8 cellular contexts compared by ENCODE assay signal in the genomic region with DNA sequence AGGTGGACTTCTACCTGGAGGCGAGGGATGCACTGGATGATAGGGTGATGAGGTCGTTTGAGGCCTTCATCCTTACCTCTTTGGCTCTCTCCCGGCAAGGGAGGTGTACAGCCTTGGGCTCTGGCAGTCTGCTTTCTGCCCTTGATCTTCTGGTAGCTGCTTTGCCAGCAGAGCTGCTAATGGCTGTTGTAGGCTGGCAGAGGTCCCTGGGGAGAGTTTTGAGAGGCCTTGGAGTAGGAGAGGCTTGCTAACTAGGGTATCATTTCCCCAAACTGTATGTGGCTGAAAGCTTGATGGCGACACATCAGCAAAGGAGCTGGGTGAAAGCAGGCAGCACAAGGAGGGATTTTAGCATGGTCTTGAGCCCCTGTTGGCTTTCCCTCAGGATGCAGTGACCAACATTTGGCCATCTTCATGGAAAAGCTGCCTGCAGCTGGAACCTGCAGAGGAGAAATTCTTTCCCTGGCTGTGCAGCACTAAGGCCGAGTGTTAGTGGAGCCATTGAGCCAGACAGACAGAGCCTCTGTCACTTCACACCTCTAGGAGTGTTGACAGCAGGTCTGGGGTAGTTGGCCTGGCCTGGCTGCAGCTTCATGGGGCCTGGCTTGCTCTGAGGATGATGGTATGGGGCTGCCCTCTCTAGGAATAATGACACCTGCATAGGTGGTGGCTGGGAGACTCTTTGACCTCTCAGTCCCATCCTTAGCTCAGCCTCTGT. TPM values are rescaled to one million over a fixed set of nuclear protein-coding genes. Genes with fewer than 3 reads are reported as not detected.
A peak's percentile ranks its signal among the peaks of the same experiment; 100 is the strongest.
DNase-seq lines count a peak whose midpoint lies in the region; ATAC-seq, FAIRE-seq and TF ChIP-seq lines count a peak whose summit lies in the region.

No MANE protein-coding gene starts in this region.

- no TSS peak for BruUV-seq in HepG2 (replicated peaks; lab: Mats Ljungman, UMichigan)

- no peaks in the 10 kb centered on the region for H3K79me2 ChIP-seq in HepG2 (ENCODE audit: insufficient read depth, low read length)
- H3K79me2 ChIP-seq in Karpas-422 (ENCODE audit: low read length), result no peaks in the 10 kb centered on the region

- H3K27ac Mint-ChIP-seq in activated CD8-positive, alpha-beta T cell treated with anti-CD3 and anti-CD28 coated beads, Interleukin-2, amount 10 ng/mL, durations not matched to agents 7 days and 5 days, result no peak overlapping the region

- CTCF ChIA-PET in HepG2 (lab: Yijun Ruan, JAX; ENCODE audit: low intra/inter-chr PET ratio, low total read pairs), result no interaction called here
- CTCF ChIA-PET in activated CD8-positive, alpha-beta T cell treated with anti-CD3 and anti-CD28 coated beads, Interleukin-2, amount 10 ng/mL, durations not matched to agents 7 days and 5 days (lab: Charles Lee), result interaction anchor here (0.6 to 6.1 kb wide), 5 partner anchors 10 to 238 kb away, joined by 3 to 59 read pairs (median 9); partner anchors contain the start of gene RNF141

- no peaks in the 10 kb centered on the region for H3K36me3 Mint-ChIP-seq in activated CD8-positive, alpha-beta T cell treated with anti-CD3 and anti-CD28 coated beads, Interleukin-2, amount 10 ng/mL, durations not matched to agents 7 days and 5 days (ENCODE audit: low read depth)

- H3K9me2 ChIP-seq in Karpas-422 (replicated peaks; ENCODE audit: insufficient read depth, low read length), result no peaks in the 10 kb centered on the region

- H3K27ac ChIP-seq in HepG2 (ENCODE audit: extremely low read length, insufficient read depth, low read length) (no peak overlapping the region), right lobe of liver (peak overlapping the region in 1 of 3 donors; percentile 51), kidney (ENCODE audit: low read depth in 2 of 2, low read length in 2 of 2) (peak overlapping the region; percentile 83 to 87), upper lobe of right lung (peak overlapping the region; percentile 86), Karpas-422 (ENCODE audit: low read length) (no peak overlapping the region)

- peak overlapping the region; percentile 55 for H3K4me3 Mint-ChIP-seq in activated CD8-positive, alpha-beta T cell treated with anti-CD3 and anti-CD28 coated beads, Interleukin-2, amount 10 ng/mL, durations not matched to agents 7 days and 5 days

- FAIRE-seq in HepG2 (lab: Jason Lieb, UNC) (no peak), kidney (lab: Jason Lieb, UNC) (no peak)

- H4K20me1 ChIP-seq in HepG2 (ENCODE audit: insufficient read depth, low read length) (no peaks in the 10 kb centered on the region), Karpas-422 (ENCODE audit: insufficient read depth, low read depth, low read length) (no peaks in the 10 kb centered on the region)

- peak overlapping the region; percentile 81 for H3K4me2 ChIP-seq in HepG2 (ENCODE audit: low read depth, low read length)
- H3K4me2 ChIP-seq in Karpas-422 (ENCODE audit: low read depth, low read length, poor library complexity, severe bottlenecking), result no peak overlapping the region

- peaks cover 34% of the 10 kb centered on the region for H3K27me3 Mint-ChIP-seq in activated CD8-positive, alpha-beta T cell treated with anti-CD3 and anti-CD28 coated beads, Interleukin-2, amount 10 ng/mL, durations not matched to agents 7 days and 5 days (ENCODE audit: low read depth)

- in situ Hi-C loops in HepG2 (cut with HindIII; ENCODE audit: extremely low pct_ligation_motif_present, low pct_unique_long_range_greater_than_20kb), result no loop called here

- H3K4me3 ChIP-seq in HepG2 (replicated peaks in 1 of 3; ENCODE audit: insufficient read depth in 1 of 3, low read depth in 2 of 3, low read length in 3 of 3) (peak overlapping the region in 1 of 3 experiments; percentile 66; a peak in 1 of 6 replicates), right lobe of liver (peak overlapping the region in 1 of 3 donors; percentile 67), kidney (ENCODE audit: low read length in 2 of 2) (peak overlapping the region; percentile 58 to 59), upper lobe of right lung (peak overlapping the region; percentile 60), Karpas-422 (ENCODE audit: low read length) (no peak overlapping the region)

- TF ChIP-seq POLR2A in HepG2 (IDR thresholded peaks at IDR 0.05; ENCODE audit: insufficient read depth in 1 of 2, low read depth in 2 of 2, low read length in 2 of 2) (no peak), right lobe of liver (IDR thresholded peaks at IDR 0.05) (no peak)

- TF ChIP-seq EP300 in HepG2 (IDR thresholded peaks at IDR 0.05; ENCODE audit: low read depth in 2 of 2, low read length in 2 of 2) (no peak), HepG2 (CRISPR knock-in tag; IDR thresholded peaks at IDR 0.05; ENCODE audit: borderline replicate concordance) (no peak)

- H3K4me1 ChIP-seq in HepG2 (ENCODE audit: insufficient read depth, low read length) (peaks cover 21% of the 10 kb centered on the region), right lobe of liver (no peaks in the 10 kb centered on the region), kidney (ENCODE audit: control insufficient read depth in 1 of 2, insufficient read depth in 1 of 2, low read depth in 1 of 2, low read length in 2 of 2) (peaks cover 3 to 19% of the 10 kb centered on the region in 2 donors), upper lobe of right lung (peaks cover 9% of the 10 kb centered on the region), Karpas-422 (ENCODE audit: low read length) (peaks cover 33% of the 10 kb centered on the region)

- intact Hi-C loops in HepG2 (cut with micrococcal nuclease; ENCODE audit: unreplicated experiment) (no loop called here), right lobe of liver (cut with DNase I) (no loop called here), kidney (cut with DNase I) (no loop called here), upper lobe of right lung (cut with DNase I) (no loop called here)

- TF ChIP-seq CTCF in HepG2 (CRISPR knock-in tag; IDR thresholded peaks at IDR 0.05), result no peak
- TF ChIP-seq CTCF in right lobe of liver (IDR thresholded peaks at IDR 0.05), result no peak
- TF ChIP-seq CTCF in kidney (IDR thresholded peaks at IDR 0.05; ENCODE audit: borderline replicate concordance, extremely low read depth, insufficient read depth), result no peak
- TF ChIP-seq CTCF in upper lobe of right lung (IDR thresholded peaks at IDR 0.05), result no peak

- H3K4me1 Mint-ChIP-seq in activated CD8-positive, alpha-beta T cell treated with anti-CD3 and anti-CD28 coated beads, Interleukin-2, amount 10 ng/mL, durations not matched to agents 7 days and 5 days (ENCODE audit: low read depth), result peaks cover 53% of the 10 kb centered on the region

- H3K36me3 ChIP-seq in HepG2 (replicated peaks in 1 of 2; ENCODE audit: control insufficient read depth in 1 of 2, insufficient read depth in 2 of 2, low read length in 2 of 2) (no peaks in the 10 kb centered on the region), right lobe of liver (no peaks in the 10 kb centered on the region), kidney (ENCODE audit: control insufficient read depth in 1 of 2, insufficient read depth in 2 of 2, low read length in 2 of 2) (no peaks in the 10 kb centered on the region), upper lobe of right lung (no peaks in the 10 kb centered on the region), Karpas-422 (ENCODE audit: insufficient read depth, low read length) (no peaks in the 10 kb centered on the region)

- WGBS in HepG2 (ENCODE audit: low lambda C conversion rate), result 24% methylated on average over 4 of the region's 5 CpGs
- 60% methylated on average over 1 of the region's 5 CpGs for WGBS in right lobe of liver (ENCODE audit: insufficient coverage, low coverage, low lambda C conversion rate, missing lambda C conversion rate)

- no peak for TF ChIP-seq RAD21 in HepG2 (CRISPR knock-in tag; IDR thresholded peaks at IDR 0.05)

- peaks cover 0 to 30% of the 10 kb centered on the region in 2 experiments; a peak in 2 of 5 replicates for H3K27me3 ChIP-seq in HepG2 (ENCODE audit: control insufficient read depth in 1 of 2, insufficient read depth in 2 of 2, low read length in 2 of 2)
- no peaks in the 10 kb centered on the region for H3K27me3 ChIP-seq in right lobe of liver
- no peaks in the 10 kb centered on the region for H3K27me3 ChIP-seq in upper lobe of right lung
- H3K27me3 ChIP-seq in Karpas-422 (ENCODE audit: low read length), result no peaks in the 10 kb centered on the region

- H3K9me3 Mint-ChIP-seq in activated CD8-positive, alpha-beta T cell treated with anti-CD3 and anti-CD28 coated beads, Interleukin-2, amount 10 ng/mL, durations not matched to agents 7 days and 5 days (ENCODE audit: insufficient read depth), result no peaks in the 10 kb centered on the region

- POLR2A ChIA-PET in HepG2 (lab: Yijun Ruan, JAX), result no interaction called here
- POLR2A ChIA-PET in activated CD8-positive, alpha-beta T cell treated with anti-CD3 and anti-CD28 coated beads, Interleukin-2, amount 10 ng/mL, durations not matched to agents 7 days and 5 days (lab: Charles Lee), result interaction anchor here (1.0 to 1.3 kb wide), 2 partner anchors 38 to 357 kb away, joined by 4 to 5 read pairs; partner anchors contain the start of gene EIF4G2

- ATAC-seq in HepG2 (no peak), right lobe of liver (no peak), upper lobe of right lung (no peak), HG02623 (IDR thresholded peaks at IDR 0.05; ENCODE audit: unreplicated experiment) (no peak), HG03354 (IDR thresholded peaks at IDR 0.05; ENCODE audit: poor library complexity, severe bottlenecking, unreplicated experiment) (no peak)
- no peak for ATAC-seq in activated CD8-positive, alpha-beta T cell treated with anti-CD3 and anti-CD28 coated beads, Interleukin-2, amount 10 ng/mL, durations not matched to agents 7 days and 5 days

- no peak overlapping the region for H2AFZ ChIP-seq in HepG2 (ENCODE audit: low read length)
- no peak overlapping the region for H2AFZ ChIP-seq in Karpas-422 (ENCODE audit: low read length)

- H3K9me3 ChIP-seq in HepG2 (ENCODE audit: low read length) (no peaks in the 10 kb centered on the region), right lobe of liver (no peaks in the 10 kb centered on the region), kidney (ENCODE audit: control insufficient read depth in 1 of 2, low read length in 2 of 2) (no peaks in the 10 kb centered on the region), upper lobe of right lung (no peaks in the 10 kb centered on the region), Karpas-422 (ENCODE audit: low read length) (no peaks in the 10 kb centered on the region)

- H3K9ac ChIP-seq in HepG2 (ENCODE audit: insufficient read depth, low read depth, low read length), result no peak overlapping the region
- H3K9ac ChIP-seq in kidney (ENCODE audit: low read length in 2 of 2), result peak overlapping the region; percentile 6 to 70
- H3K9ac ChIP-seq in Karpas-422 (ENCODE audit: low read length), result no peak overlapping the region

- DNase-seq in HepG2 (ENCODE audit: low spot score) (no peak), right lobe of liver (no peak), kidney (no peak), upper lobe of right lung (no peak), Karpas-422 (no peak)
- peak; percentile 19 for DNase-seq in activated CD8-positive, alpha-beta T cell treated with anti-CD3 and anti-CD28 coated beads, Interleukin-2, amount 10 ng/mL, durations not matched to agents 7 days and 5 days

RNA-seq across cellular contexts. Expression of gene AMPD3, which starts 3.5 kb away (rescaled TPM):
- total RNA-seq in HepG2 (2016; rRNA removed; fragmentation: Illumina TruSeq; extraction: Trizol) (0.31 and 0.33 TPM in 2 replicates), right lobe of liver (1 to 10 TPM in 5 of 6 experiments, under 1 TPM in 1; 0.98 to 5.0 (median 1.8) TPM), kidney (16.5 TPM), upper lobe of right lung (11.6 TPM)
- total RNA-seq in HepG2 (2016; cell fraction: cytosol; rRNA removed; fragmentation: Illumina TruSeq; extraction: Trizol; ENCODE audit: low read depth), result 0.30 TPM in 1 of 2 replicates, not detected in the other
- 0.32 and 0.59 TPM in 2 replicates for total RNA-seq in HepG2 (2016; cell fraction: insoluble cytoplasmic fraction; rRNA removed; fragmentation: Illumina TruSeq; extraction: Trizol)
- total RNA-seq in HepG2 (2016; cell fraction: membrane; rRNA removed; fragmentation: Illumina TruSeq; extraction: Trizol), result 0.22 and 0.55 TPM in 2 replicates
- 0.50 and 0.75 TPM in 2 replicates for total RNA-seq in HepG2 (2016; cell fraction: nucleus; rRNA removed; fragmentation: Illumina TruSeq; extraction: Trizol)
- polyA plus RNA-seq in HepG2 (2011; rRNA removed) (1.3 and 2.3 TPM in 2 replicates), kidney (ENCODE audit: insufficient read depth, low read depth, low replicate concordance) (8.4 TPM)
- 1.3 TPM in 2 replicates for polyA plus RNA-seq in HepG2 (2011; cell fraction: cytosol; rRNA removed)
- 4.0 and 6.8 TPM in 2 replicates for polyA plus RNA-seq in HepG2 (2011; cell fraction: nucleus; rRNA removed)
- 0.68 and 0.98 TPM in 2 replicates for polyA plus RNA-seq in HepG2 (2012)
- not detected in 2 replicates for polyA plus RNA-seq in HepG2 (2016; cell fraction: cytosol; fragmentation: Illumina TruSeq; extraction: Trizol; ENCODE audit: low read depth)
- 0.26 and 0.58 TPM in 2 replicates for polyA plus RNA-seq in HepG2 (2016; cell fraction: insoluble cytoplasmic fraction; fragmentation: Illumina TruSeq; extraction: Trizol; ENCODE audit: low read depth)
- polyA plus RNA-seq in HepG2 (2016; cell fraction: membrane; fragmentation: Illumina TruSeq; extraction: Trizol; ENCODE audit: low read depth), result 0.08 and 0.31 TPM in 2 replicates
- polyA plus RNA-seq in HepG2 (2016; cell fraction: nucleus; fragmentation: Illumina TruSeq; extraction: Trizol; ENCODE audit: insufficient read depth, low read depth), result 0.57 and 0.97 TPM in 2 replicates
- polyA minus RNA-seq in HepG2 (2011; rRNA and poly(A)+ RNA removed; ENCODE audit: low replicate concordance), result 5.9 TPM in 2 replicates
- polyA minus RNA-seq in HepG2 (2011; cell fraction: cytosol; rRNA and poly(A)+ RNA removed), result 1.8 and 2.4 TPM in 2 replicates
- 7.9 and 9.4 TPM in 2 replicates for polyA minus RNA-seq in HepG2 (2011; cell fraction: nucleus; rRNA and poly(A)+ RNA removed)
- 10 to 100 TPM; 11.9 to 12.3 TPM for total RNA-seq in activated CD8-positive, alpha-beta T cell treated with anti-CD3 and anti-CD28 coated beads, Interleukin-2, amount 10 ng/mL, durations not matched to agents 7 days and 5 days
- 7.5 and 12.5 TPM in 2 replicates for total RNA-seq in Karpas-422 (2014; rRNA removed; shearing (Covaris generic); ENCODE audit: low replicate concordance)

Comparison
In these comparisons a context has a peak if more than half of its experiments do, and no peak if none do; other contexts are left out.
1. H3K27ac ChIP-seq: peak in kidney (2 of 2) and upper lobe of right lung (single experiment); none in HepG2 (single experiment) and Karpas-422 (single experiment).
2. H3K9ac ChIP-seq: peak in kidney (2 of 2); none in HepG2 (single experiment) and Karpas-422 (single experiment).